ENCODE assay signal across 1 cellular context in genomic region chr5:170633235-170634041, GRCh38.
TF ChIP-seq lines count a peak whose summit lies in the region.

No MANE protein-coding gene starts in this region.

TF ChIP-seq in HEK293, 187 proteins besides CTCF, POLR2A, EP300 and RAD21 (continued from another document):
- TF ChIP-seq, protein P1, sequence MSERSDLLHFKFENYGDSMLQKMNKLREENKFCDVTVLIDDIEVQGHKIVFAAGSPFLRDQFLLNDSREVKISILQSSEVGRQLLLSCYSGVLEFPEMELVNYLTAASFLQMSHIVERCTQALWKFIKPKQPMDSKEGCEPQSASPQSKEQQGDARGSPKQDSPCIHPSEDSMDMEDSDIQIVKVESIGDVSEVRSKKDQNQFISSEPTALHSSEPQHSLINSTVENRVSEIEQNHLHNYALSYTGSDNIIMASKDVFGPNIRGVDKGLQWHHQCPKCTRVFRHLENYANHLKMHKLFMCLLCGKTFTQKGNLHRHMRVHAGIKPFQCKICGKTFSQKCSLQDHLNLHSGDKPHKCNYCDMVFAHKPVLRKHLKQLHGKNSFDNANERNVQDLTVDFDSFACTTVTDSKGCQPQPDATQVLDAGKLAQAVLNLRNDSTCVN (tag by site-specific recombination; optimal IDR thresholded peaks at IDR 0.05), result peak; percentile 23
- TF ChIP-seq ZNF791 (tag by site-specific recombination; IDR thresholded peaks at IDR 0.05) (no peak), ZNF23 (tag by site-specific recombination; IDR thresholded peaks at IDR 0.05; ENCODE audit: borderline replicate concordance) (no peak), YY1 (tag by site-specific recombination; IDR thresholded peaks at IDR 0.05) (no peak; the same call in 1 of the 2 replicates), ZNF132 (tag by site-specific recombination; IDR thresholded peaks at IDR 0.05; ENCODE audit: borderline replicate concordance) (no peak), ZNF366 (tag by site-specific recombination; conservative IDR thresholded peaks at IDR 0.05) (peak; percentile 93), ZFP37 (tag by site-specific recombination; IDR thresholded peaks at IDR 0.05) (no peak; the same call in 1 of the 2 replicates), ZBTB21 (tag by site-specific recombination; IDR thresholded peaks at IDR 0.05) (no peak; the same call in 1 of the 2 replicates), ZNF341 (tag by site-specific recombination; IDR thresholded peaks at IDR 0.05; ENCODE audit: low read depth) (peak; percentile 31), ZNF768 (tag by site-specific recombination; IDR thresholded peaks at IDR 0.05) (no peak), ZNF394 (tag by site-specific recombination; IDR thresholded peaks at IDR 0.05; ENCODE audit: borderline replicate concordance) (peak; percentile 20; the same call in 1 of the 2 replicates), KLF9 (tag by site-specific recombination; IDR thresholded peaks at IDR 0.05; ENCODE audit: low read depth) (0 out of 2 replicates have a peak, but pooled peaks have one; percentile 20), SP7 (tag by site-specific recombination; IDR thresholded peaks at IDR 0.05) (peak; percentile 16; the same call in 1 of the 2 replicates), ZNF621 (tag by site-specific recombination; IDR thresholded peaks at IDR 0.05) (no peak), ZNF433 (tag by site-specific recombination; IDR thresholded peaks at IDR 0.05; ENCODE audit: low read depth) (no peak), ZNF426 (tag by site-specific recombination; IDR thresholded peaks at IDR 0.05) (no peak), SALL2 (tag by site-specific recombination; IDR thresholded peaks at IDR 0.05; ENCODE audit: borderline replicate concordance) (no peak), ZNF670 (tag by site-specific recombination; IDR thresholded peaks at IDR 0.05; ENCODE audit: low read depth) (no peak), ZNF211 (tag by site-specific recombination; IDR thresholded peaks at IDR 0.05; ENCODE audit: low read depth) (no peak), PRDM1 (tag by site-specific recombination; IDR thresholded peaks at IDR 0.05) (no peak), PRDM4 (tag by site-specific recombination; IDR thresholded peaks at IDR 0.05) (no peak), RBAK (tag by site-specific recombination; IDR thresholded peaks at IDR 0.05) (no peak), HOXD13 (CRISPR knock-in tag; IDR thresholded peaks at IDR 0.05; ENCODE audit: borderline replicate concordance) (no peak), ZNF629 (tag by site-specific recombination; IDR thresholded peaks at IDR 0.05) (no peak), IKZF3 (tag by site-specific recombination; IDR thresholded peaks at IDR 0.05) (peak; percentile 77), ZFP69B (tag by site-specific recombination; IDR thresholded peaks at IDR 0.05) (no peak), ZNF391 (tag by site-specific recombination; IDR thresholded peaks at IDR 0.05; ENCODE audit: borderline replicate concordance, low read depth) (no peak), SP3 (tag by site-specific recombination; IDR thresholded peaks at IDR 0.05) (peak; percentile 69), KLF16 (tag by site-specific recombination; IDR thresholded peaks at IDR 0.05) (no peak), ZNF558 (tag by site-specific recombination; IDR thresholded peaks at IDR 0.05) (no peak), ZNF214 (tag by site-specific recombination; IDR thresholded peaks at IDR 0.05; ENCODE audit: borderline replicate concordance) (no peak), KLF10 (tag by site-specific recombination; IDR thresholded peaks at IDR 0.05) (peak; percentile 42; the same call in 1 of the 2 replicates), ZFHX2 (tag by site-specific recombination; conservative IDR thresholded peaks at IDR 0.05) (peak; percentile 60), ZBTB10 (tag by site-specific recombination; IDR thresholded peaks at IDR 0.05) (peak; percentile 46; the same call in 1 of the 2 replicates), ZNF324 (tag by site-specific recombination; IDR thresholded peaks at IDR 0.05) (no peak), ZNF473 (tag by site-specific recombination; IDR thresholded peaks at IDR 0.05) (no peak), EGR2 (tag by site-specific recombination; IDR thresholded peaks at IDR 0.05; ENCODE audit: low read depth) (0 out of 2 replicates have a peak, but pooled peaks have one; percentile 8)
- TF ChIP-seq, protein P2, sequence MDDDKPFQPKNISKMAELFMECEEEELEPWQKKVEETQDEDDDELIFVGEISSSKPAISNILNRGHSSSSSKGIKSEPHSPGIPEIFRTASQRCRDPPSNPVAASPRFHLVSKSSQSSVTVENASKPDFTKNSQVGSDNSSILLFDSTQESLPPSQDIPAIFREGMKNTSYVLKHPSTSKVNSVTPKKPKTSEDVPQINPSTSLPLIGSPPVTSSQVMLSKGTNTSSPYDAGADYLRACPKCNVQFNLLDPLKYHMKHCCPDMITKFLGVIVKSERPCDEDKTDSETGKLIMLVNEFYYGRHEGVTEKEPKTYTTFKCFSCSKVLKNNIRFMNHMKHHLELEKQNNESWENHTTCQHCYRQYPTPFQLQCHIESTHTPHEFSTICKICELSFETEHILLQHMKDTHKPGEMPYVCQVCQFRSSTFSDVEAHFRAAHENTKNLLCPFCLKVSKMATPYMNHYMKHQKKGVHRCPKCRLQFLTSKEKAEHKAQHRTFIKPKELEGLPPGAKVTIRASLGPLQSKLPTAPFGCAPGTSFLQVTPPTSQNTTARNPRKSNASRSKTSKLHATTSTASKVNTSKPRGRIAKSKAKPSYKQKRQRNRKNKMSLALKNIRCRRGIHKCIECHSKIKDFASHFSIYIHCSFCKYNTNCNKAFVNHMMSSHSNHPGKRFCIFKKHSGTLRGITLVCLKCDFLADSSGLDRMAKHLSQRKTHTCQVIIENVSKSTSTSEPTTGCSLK (tag by site-specific recombination; IDR thresholded peaks at IDR 0.05), result no peak
- TF ChIP-seq, protein P3, sequence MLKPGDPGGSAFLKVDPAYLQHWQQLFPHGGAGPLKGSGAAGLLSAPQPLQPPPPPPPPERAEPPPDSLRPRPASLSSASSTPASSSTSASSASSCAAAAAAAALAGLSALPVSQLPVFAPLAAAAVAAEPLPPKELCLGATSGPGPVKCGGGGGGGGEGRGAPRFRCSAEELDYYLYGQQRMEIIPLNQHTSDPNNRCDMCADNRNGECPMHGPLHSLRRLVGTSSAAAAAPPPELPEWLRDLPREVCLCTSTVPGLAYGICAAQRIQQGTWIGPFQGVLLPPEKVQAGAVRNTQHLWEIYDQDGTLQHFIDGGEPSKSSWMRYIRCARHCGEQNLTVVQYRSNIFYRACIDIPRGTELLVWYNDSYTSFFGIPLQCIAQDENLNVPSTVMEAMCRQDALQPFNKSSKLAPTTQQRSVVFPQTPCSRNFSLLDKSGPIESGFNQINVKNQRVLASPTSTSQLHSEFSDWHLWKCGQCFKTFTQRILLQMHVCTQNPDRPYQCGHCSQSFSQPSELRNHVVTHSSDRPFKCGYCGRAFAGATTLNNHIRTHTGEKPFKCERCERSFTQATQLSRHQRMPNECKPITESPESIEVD (tag by site-specific recombination; IDR thresholded peaks at IDR 0.05), result no peak
- TF ChIP-seq, protein P4, sequence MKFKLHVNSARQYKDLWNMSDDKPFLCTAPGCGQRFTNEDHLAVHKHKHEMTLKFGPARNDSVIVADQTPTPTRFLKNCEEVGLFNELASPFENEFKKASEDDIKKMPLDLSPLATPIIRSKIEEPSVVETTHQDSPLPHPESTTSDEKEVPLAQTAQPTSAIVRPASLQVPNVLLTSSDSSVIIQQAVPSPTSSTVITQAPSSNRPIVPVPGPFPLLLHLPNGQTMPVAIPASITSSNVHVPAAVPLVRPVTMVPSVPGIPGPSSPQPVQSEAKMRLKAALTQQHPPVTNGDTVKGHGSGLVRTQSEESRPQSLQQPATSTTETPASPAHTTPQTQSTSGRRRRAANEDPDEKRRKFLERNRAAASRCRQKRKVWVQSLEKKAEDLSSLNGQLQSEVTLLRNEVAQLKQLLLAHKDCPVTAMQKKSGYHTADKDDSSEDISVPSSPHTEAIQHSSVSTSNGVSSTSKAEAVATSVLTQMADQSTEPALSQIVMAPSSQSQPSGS (tag by site-specific recombination; IDR thresholded peaks at IDR 0.05; ENCODE audit: low read depth), result no peak
- TF ChIP-seq, protein P5, sequence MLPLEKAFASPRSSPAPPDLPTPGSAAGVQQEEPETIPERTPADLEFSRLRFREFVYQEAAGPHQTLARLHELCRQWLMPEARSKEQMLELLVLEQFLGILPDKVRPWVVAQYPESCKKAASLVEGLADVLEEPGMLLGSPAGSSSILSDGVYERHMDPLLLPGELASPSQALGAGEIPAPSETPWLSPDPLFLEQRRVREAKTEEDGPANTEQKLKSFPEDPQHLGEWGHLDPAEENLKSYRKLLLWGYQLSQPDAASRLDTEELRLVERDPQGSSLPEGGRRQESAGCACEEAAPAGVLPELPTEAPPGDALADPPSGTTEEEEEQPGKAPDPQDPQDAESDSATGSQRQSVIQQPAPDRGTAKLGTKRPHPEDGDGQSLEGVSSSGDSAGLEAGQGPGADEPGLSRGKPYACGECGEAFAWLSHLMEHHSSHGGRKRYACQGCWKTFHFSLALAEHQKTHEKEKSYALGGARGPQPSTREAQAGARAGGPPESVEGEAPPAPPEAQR (tag by site-specific recombination; IDR thresholded peaks at IDR 0.05), result no peak
- TF ChIP-seq, protein P6, sequence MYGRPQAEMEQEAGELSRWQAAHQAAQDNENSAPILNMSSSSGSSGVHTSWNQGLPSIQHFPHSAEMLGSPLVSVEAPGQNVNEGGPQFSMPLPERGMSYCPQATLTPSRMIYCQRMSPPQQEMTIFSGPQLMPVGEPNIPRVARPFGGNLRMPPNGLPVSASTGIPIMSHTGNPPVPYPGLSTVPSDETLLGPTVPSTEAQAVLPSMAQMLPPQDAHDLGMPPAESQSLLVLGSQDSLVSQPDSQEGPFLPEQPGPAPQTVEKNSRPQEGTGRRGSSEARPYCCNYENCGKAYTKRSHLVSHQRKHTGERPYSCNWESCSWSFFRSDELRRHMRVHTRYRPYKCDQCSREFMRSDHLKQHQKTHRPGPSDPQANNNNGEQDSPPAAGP (tag by site-specific recombination; IDR thresholded peaks at IDR 0.05), result no peak
TF ChIP-seq in HEK293: peak in this region for 29.
